ENCODE assay signal across 11 cellular contexts in the genomic region with DNA sequence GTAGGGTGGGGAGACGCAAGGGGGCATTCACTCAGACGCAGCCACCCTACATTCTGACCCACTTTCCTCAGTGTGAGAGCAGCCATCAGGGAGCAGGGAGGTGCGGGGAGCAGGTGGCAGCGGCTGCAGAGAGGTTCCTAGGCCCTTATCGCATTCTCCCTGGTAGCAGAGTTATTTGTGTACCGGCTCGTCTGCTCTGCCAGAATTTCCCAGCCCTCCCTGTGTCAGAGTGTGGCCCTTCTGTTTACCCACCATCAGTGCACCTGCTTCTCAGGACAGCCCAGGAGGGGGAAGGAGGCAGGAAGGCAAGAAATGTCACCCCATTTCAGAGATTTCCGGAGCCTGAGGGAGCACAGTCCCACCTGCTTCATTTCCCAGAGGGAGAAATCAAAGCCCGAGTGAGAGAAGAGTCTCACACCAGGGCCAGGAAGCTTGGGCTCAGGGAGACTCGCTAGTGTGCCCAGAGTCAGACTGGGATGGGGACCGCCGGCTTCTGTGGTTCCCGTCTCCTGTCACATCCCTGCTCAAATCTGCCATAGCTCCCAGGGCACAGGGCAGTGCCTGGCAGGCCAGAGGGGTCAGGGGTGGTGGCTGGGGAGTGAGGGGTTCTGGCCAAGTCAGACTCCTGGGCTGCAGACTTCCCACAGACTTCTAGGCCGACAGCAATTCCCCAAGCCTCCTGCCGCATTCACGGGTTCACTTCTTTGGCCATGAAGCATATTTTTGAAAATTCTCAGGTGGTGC. TPM values are rescaled to one million over a fixed set of nuclear protein-coding genes. Genes with fewer than 3 reads are reported as not detected.
DNase-seq lines count a peak whose midpoint lies in the region; ATAC-seq and TF ChIP-seq lines count a peak whose summit lies in the region.
"Had no signal": no experiment of that assay in that cellular context is flagged by ENCODE, and none has a peak within 500 bp of the region (broad histone marks: within the 10 kb centered on the region; RNA-seq: fewer than 3 reads in every experiment).

No MANE protein-coding gene starts in this region.

- TF ChIP-seq CTCF in heart left ventricle (IDR thresholded peaks at IDR 0.05) (no peak), tibial artery (IDR thresholded peaks at IDR 0.05) (no peak)
- no peak for TF ChIP-seq CTCF in CD4-positive, alpha-beta T cell (IDR thresholded peaks at IDR 0.05)

- H3K4me1 ChIP-seq in heart left ventricle: peaks cover 5 to 36% (median 18%) of the 10 kb centered on the region in 12 donors
- H3K4me1 ChIP-seq in tibial artery: no peaks in the 10 kb centered on the region

- peak overlapping the region in 10 of 12 donors; percentile 39 to 66 (median 56) for H3K27ac ChIP-seq in heart left ventricle
- no peak overlapping the region for H3K27ac ChIP-seq in CD4-positive, alpha-beta T cell (ENCODE audit: low read depth, low read length)
- no peak overlapping the region for H3K27ac ChIP-seq in tibial artery

- peaks cover 0 to 3% (median 0%) of the 10 kb centered on the region in 9 donors for H3K36me3 ChIP-seq in heart left ventricle
- H3K36me3 ChIP-seq in tibial artery: no peaks in the 10 kb centered on the region

- POLR2A ChIA-PET in CD4-positive, alpha-beta T cell (lab: Charles Lee): no interaction called here

- H3K4me3 ChIP-seq in heart left ventricle (no peak overlapping the region), tibial artery (no peak overlapping the region)

- TF ChIP-seq POLR2A in heart left ventricle (IDR thresholded peaks at IDR 0.05): no peak

- no peaks in the 10 kb centered on the region for H3K9me3 Mint-ChIP-seq in CD4-positive, alpha-beta T cell
- H3K9me3 Mint-ChIP-seq: dendritic cell treated with granulocyte-macrophage colony-stimulating factor and Interleukin-4, amounts not matched to agents 40 ng/mL and 50 ng/mL, for 4 days had no signal

- no peaks in the 10 kb centered on the region for H3K27me3 ChIP-seq in heart left ventricle
- no peaks in the 10 kb centered on the region for H3K27me3 ChIP-seq in CD4-positive, alpha-beta T cell (ENCODE audit: control insufficient read depth, insufficient read depth, low read length)
- H3K27me3 ChIP-seq in tibial artery: no peaks in the 10 kb centered on the region

- no peaks in the 10 kb centered on the region for H3K9me3 ChIP-seq in heart left ventricle
- no peaks in the 10 kb centered on the region for H3K9me3 ChIP-seq in CD4-positive, alpha-beta T cell (ENCODE audit: control insufficient read depth, low read length)
- no peaks in the 10 kb centered on the region for H3K9me3 ChIP-seq in tibial artery

- H3K4me1 Mint-ChIP-seq in CD4-positive, alpha-beta T cell (ENCODE audit: low read depth): peaks cover 16% of the 10 kb centered on the region

- DNase-seq in DMS79 (lab: John Stamatoyannopoulos, UW): peak; percentile 65
- DNase-seq in NCI-H510A treated with DMSO at 0.1 percent for 48 hours (lab: John Stamatoyannopoulos, UW): peak; percentile 66
- peak in 2 of 5 donors; percentile 37 to 61 for DNase-seq in heart left ventricle
- peak; percentile 40 for DNase-seq in retina
- no peak for DNase-seq in CD4-positive, alpha-beta T cell
- DNase-seq in Kasumi-1 (lab: John Stamatoyannopoulos, UW): no peak
- no peak for DNase-seq in tibial artery
- DNase-seq: activated gamma-delta T cell treated with Interleukin-2 at 50 U/mL for 16 hours, NCI-H1048 had no signal

- H3K27ac Mint-ChIP-seq in CD4-positive, alpha-beta T cell: no peak overlapping the region
- H3K27ac Mint-ChIP-seq: dendritic cell treated with granulocyte-macrophage colony-stimulating factor and Interleukin-4, amounts not matched to agents 40 ng/mL and 50 ng/mL, for 4 days had no signal

- WGBS in heart left ventricle, 4 donors: 21 to 35% (median 28%) methylated on average over 10 to 16 of the region's 16 CpGs

- H3K36me3 Mint-ChIP-seq in CD4-positive, alpha-beta T cell (ENCODE audit: low read depth): peaks cover 5% of the 10 kb centered on the region

- H3K27me3 Mint-ChIP-seq in CD4-positive, alpha-beta T cell: no peaks in the 10 kb centered on the region
- H3K27me3 Mint-ChIP-seq: dendritic cell treated with granulocyte-macrophage colony-stimulating factor and Interleukin-4, amounts not matched to agents 40 ng/mL and 50 ng/mL, for 4 days had no signal

- no peak overlapping the region for H3K4me3 Mint-ChIP-seq in CD4-positive, alpha-beta T cell
- H3K4me3 Mint-ChIP-seq: dendritic cell treated with granulocyte-macrophage colony-stimulating factor and Interleukin-4, amounts not matched to agents 40 ng/mL and 50 ng/mL, for 4 days had no signal

- CTCF ChIA-PET in CD4-positive, alpha-beta T cell (lab: Charles Lee): no interaction called here

- peak; percentile 74 to 88 (median 86) for ATAC-seq in heart left ventricle
- no peak for ATAC-seq in CD4-positive, alpha-beta T cell (ENCODE audit: poor library complexity)
- ATAC-seq in GM18907 (IDR thresholded peaks at IDR 0.05; ENCODE audit: unreplicated experiment): no peak

- intact Hi-C loops in heart left ventricle (cut with DNase I): no loop called here
- intact Hi-C loops in CD4-positive, alpha-beta T cell (cut with DNase I, micrococcal nuclease): no loop called here
- intact Hi-C loops in tibial artery (cut with DNase I; ENCODE audit: low total_unique reads): no loop called here

RNA-seq across cellular contexts. Expression of a gene that starts 49.7 kb away (rescaled TPM):
- total RNA-seq in heart left ventricle: 10 to 100 TPM; 15.2 to 58.9 (median 29.2) TPM
- 10 to 100 TPM in 1 of 2 donors, 1 to 10 TPM in 1; 7.9 to 12.5 TPM for polyA plus RNA-seq in heart left ventricle
- 10 to 100 TPM; 26.7 to 27.8 TPM for total RNA-seq in CD4-positive, alpha-beta T cell

Comparison
In these comparisons a context has a peak if more than half of its experiments do, and no peak if none do; other contexts are left out.
1. DNase-seq: peak in DMS79 (single experiment), NCI-H510A treated with DMSO at 0.1 percent for 48 hours (single experiment) and retina (single experiment); none in CD4-positive, alpha-beta T cell (0 of 10), Kasumi-1 (0 of 2) and tibial artery (0 of 2).
2. ATAC-seq: peak in heart left ventricle (4 of 4); none in CD4-positive, alpha-beta T cell (single experiment) and GM18907 (single experiment).
3. H3K27ac ChIP-seq: peak in heart left ventricle (10 of 12); none in CD4-positive, alpha-beta T cell (single experiment) and tibial artery (0 of 2).